Comparison of ENCODE assay signal across 21 cellular contexts in the genomic region with DNA sequence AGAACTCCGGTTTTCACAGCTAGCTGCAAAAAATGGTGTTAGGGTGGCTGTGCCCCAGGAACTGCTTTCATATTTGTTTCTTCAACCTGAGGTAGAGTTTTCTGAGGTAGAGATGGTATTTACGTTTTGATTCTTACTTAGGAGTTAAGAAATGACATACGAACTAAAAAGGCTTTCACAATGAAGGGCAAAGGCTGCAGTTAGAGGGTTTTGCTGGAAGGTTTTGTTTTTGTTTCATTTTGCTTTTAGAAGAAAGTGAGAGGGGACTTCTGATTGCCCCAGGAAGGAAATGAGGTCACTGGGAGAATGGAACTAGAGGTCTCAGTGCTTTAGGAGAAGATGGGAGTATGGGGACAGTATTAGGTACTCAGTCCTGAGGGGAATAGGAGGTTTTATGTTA. TPM values are rescaled to one million over a fixed set of nuclear protein-coding genes. Genes with fewer than 3 reads are reported as not detected.
DNase-seq lines count a peak whose midpoint lies in the region; ATAC-seq and TF ChIP-seq lines count a peak whose summit lies in the region.
"Had no signal": no experiment of that assay in that cellular context is flagged by ENCODE, and none has a peak within 500 bp of the region (broad histone marks: within the 10 kb centered on the region; RNA-seq: fewer than 3 reads in every experiment).

No MANE protein-coding gene starts in this region.

- no peaks in the 10 kb centered on the region for H3K4me1 ChIP-seq in cardiac muscle cell (ENCODE audit: low read depth)
- 0 out of 2 replicates have a peak, but pooled peaks cover 5% of the 10 kb centered on the region for H3K4me1 ChIP-seq in HUES64 (ENCODE audit: insufficient read depth, low read length)
- peaks cover 5 to 6% of the 10 kb centered on the region in 2 experiments for H3K4me1 ChIP-seq in trophoblast cell (ENCODE audit: control insufficient read depth in 1 of 2, insufficient read depth in 2 of 2, low read length in 2 of 2)
- H3K4me1 ChIP-seq: SJSA1 had no signal

- peaks cover 9% of the 10 kb centered on the region for H3K4me1 Mint-ChIP-seq in activated naive CD8-positive, alpha-beta T cell treated with anti-CD3 and anti-CD28 coated beads for 36 hours
- H3K4me1 Mint-ChIP-seq: mesothelial cell of epicardium had no signal

- H3K27ac Mint-ChIP-seq in activated naive CD8-positive, alpha-beta T cell treated with anti-CD3 and anti-CD28 coated beads for 36 hours: peak overlapping the region; percentile 18

- H2BK5ac ChIP-seq in trophoblast cell (ENCODE audit: low read depth, low read length, poor library complexity): no peak overlapping the region

- H3K36me3 ChIP-seq in cardiac muscle cell (peaks cover 34% of the 10 kb centered on the region), HUES64 (ENCODE audit: insufficient read depth, low read length) (peaks cover 57% of the 10 kb centered on the region), trophoblast cell (ENCODE audit: control insufficient read depth in 1 of 2, insufficient read depth in 2 of 2, low read length in 2 of 2) (peaks cover 10 to 20% of the 10 kb centered on the region in 2 experiments)

- WGBS in HUES64: 93% methylated on average over 3 of the region's 3 CpGs
- no CpG with 5 or more reads among the region's 3 CpGs for WGBS in trophoblast cell (ENCODE audit: extremely low coverage, insufficient coverage, insufficient read length)

- H3K27me3 Mint-ChIP-seq in activated naive CD8-positive, alpha-beta T cell treated with anti-CD3 and anti-CD28 coated beads for 36 hours: no peaks in the 10 kb centered on the region

- H4K91ac ChIP-seq in trophoblast cell (ENCODE audit: low read depth, low read length): no peak overlapping the region

- DNase-seq in cardiac muscle cell (ENCODE audit: low read depth in 1 of 2, low spot score in 1 of 2) (no peak), left ventricle myocardium superior (no peak), trophoblast cell (no peak), NCI-H526 (lab: John Stamatoyannopoulos, UW) (no peak), cortex of kidney (lab: John Stamatoyannopoulos, UW) (no peak), CD1c-positive myeloid dendritic cell (ENCODE audit: extremely low spot score) (no peak)
- no peak for DNase-seq in activated naive CD8-positive, alpha-beta T cell treated with anti-CD3 and anti-CD28 coated beads for 36 hours
- DNase-seq: DMS79 treated with DMSO at 0.1 percent for 48 hours, GM23248, heart right ventricle, kidney, MV-4-11, NCI-H2029, NCI-H524 treated with DMSO at 0.1 percent for 48 hours, PC-3, right cardiac atrium had no signal

- no peaks in the 10 kb centered on the region for H3K9me3 ChIP-seq in cardiac muscle cell (ENCODE audit: low read depth)
- H3K9me3 ChIP-seq in HUES64 (ENCODE audit: insufficient read depth, low read depth, low read length): no peaks in the 10 kb centered on the region
- peaks cover 1% of the 10 kb centered on the region for H3K9me3 ChIP-seq in trophoblast cell (ENCODE audit: insufficient read depth, low read depth, low read length)
- H3K9me3 ChIP-seq: heart right ventricle, neutrophil had no signal

- H3K27me3 ChIP-seq in cardiac muscle cell: no peaks in the 10 kb centered on the region
- H3K27me3 ChIP-seq in HUES64 (ENCODE audit: insufficient read depth, low read length): no peaks in the 10 kb centered on the region
- no peaks in the 10 kb centered on the region for H3K27me3 ChIP-seq in trophoblast cell (ENCODE audit: insufficient read depth, low read length)
- H3K27me3 ChIP-seq: heart right ventricle, neutrophil, SJSA1 had no signal

- no peaks in the 10 kb centered on the region for H3K79me2 ChIP-seq in trophoblast cell (ENCODE audit: control insufficient read depth, insufficient read depth, low read length, poor library complexity)

- H2BK120ac ChIP-seq in trophoblast cell (ENCODE audit: insufficient read depth, low read length, poor library complexity): no peak overlapping the region

- H2AK5ac ChIP-seq in trophoblast cell (ENCODE audit: low read length): no peak overlapping the region

- no peak overlapping the region for H3K18ac ChIP-seq in trophoblast cell (ENCODE audit: low read length)

- H3K4me2 ChIP-seq in trophoblast cell (ENCODE audit: low read length): no peak overlapping the region

- no peak for ATAC-seq in left ventricle myocardium superior
- ATAC-seq: heart right ventricle, PC-3, right cardiac atrium had no signal

- intact Hi-C loops in left ventricle myocardium superior (cut with micrococcal nuclease): no loop called here

- no peak overlapping the region for H3K4ac ChIP-seq in trophoblast cell (ENCODE audit: low read depth, low read length)

- no peak overlapping the region for H4K12ac ChIP-seq in trophoblast cell (ENCODE audit: low read depth, low read length)

- no peak overlapping the region for H3K23ac ChIP-seq in trophoblast cell (ENCODE audit: low read length)

- H3K9ac ChIP-seq in HUES64 (ENCODE audit: low read depth, low read length): no peak overlapping the region
- H3K9ac ChIP-seq in trophoblast cell (ENCODE audit: low read length): no peak overlapping the region
- H3K9ac ChIP-seq: GM23248 had no signal

- peak overlapping the region; percentile 28 for H4K8ac ChIP-seq in trophoblast cell (ENCODE audit: low read depth, low read length)

- H3K36me3 Mint-ChIP-seq in activated naive CD8-positive, alpha-beta T cell treated with anti-CD3 and anti-CD28 coated beads for 36 hours: peaks cover 59% of the 10 kb centered on the region

- H3K4me3 Mint-ChIP-seq in activated naive CD8-positive, alpha-beta T cell treated with anti-CD3 and anti-CD28 coated beads for 36 hours: no peak overlapping the region
- H3K4me3 Mint-ChIP-seq: mesothelial cell of epicardium had no signal

- no peak overlapping the region for H3K4me3 ChIP-seq in cardiac muscle cell
- no peak overlapping the region for H3K4me3 ChIP-seq in HUES64 (ENCODE audit: low read length)
- H3K4me3 ChIP-seq in trophoblast cell (ENCODE audit: low read depth, low read length): no peak overlapping the region
- H3K4me3 ChIP-seq: GM23248, heart right ventricle, SJSA1 had no signal

- no peaks in the 10 kb centered on the region for H3K79me1 ChIP-seq in trophoblast cell (ENCODE audit: low read length)

- no peak overlapping the region for H2AFZ ChIP-seq in trophoblast cell (ENCODE audit: insufficient read depth, low read length, poor library complexity)
- H2AFZ ChIP-seq: GM23248 had no signal

- no peak overlapping the region for H2BK12ac ChIP-seq in trophoblast cell (ENCODE audit: low read length)

- no peak for TF ChIP-seq CTCF in cardiac muscle cell (IDR thresholded peaks at IDR 0.05; ENCODE audit: low read depth, low read length)

- H3K14ac ChIP-seq in trophoblast cell (ENCODE audit: low read length): no peak overlapping the region

- H3K27ac ChIP-seq in cardiac muscle cell (peak overlapping the region; percentile 40), HUES64 (ENCODE audit: low read depth, low read length) (peak overlapping the region; percentile 31; the same call in 1 of the 2 replicates), trophoblast cell (ENCODE audit: low read depth, low read length) (no peak overlapping the region)
- H3K27ac ChIP-seq: epithelial cell of prostate, GM23248, neutrophil, SJSA1 had no signal

- H3K9me3 Mint-ChIP-seq in activated naive CD8-positive, alpha-beta T cell treated with anti-CD3 and anti-CD28 coated beads for 36 hours: no peaks in the 10 kb centered on the region
- H3K9me3 Mint-ChIP-seq: mesothelial cell of epicardium had no signal

RNA-seq across cellular contexts. Expression of a gene that starts 15.5 kb away (rescaled TPM):
- total RNA-seq in cardiac muscle cell: 24.2 and 27.7 TPM in 2 replicates
- 28.6 and 42.3 TPM in 2 replicates for polyA plus RNA-seq in cardiac muscle cell
- total RNA-seq in left ventricle myocardium superior: 1.4 TPM
- polyA plus RNA-seq in HUES64 (2013, experiment 1 of 2): 70.6 TPM
- polyA plus RNA-seq in HUES64 (2013, experiment 2 of 2): 73.0 TPM
- 10 to 100 TPM; 79.3 to 79.4 TPM for total RNA-seq in activated naive CD8-positive, alpha-beta T cell treated with anti-CD3 and anti-CD28 coated beads for 36 hours
- polyA plus RNA-seq in trophoblast cell (2013): 17.0 and 18.3 TPM in 2 replicates

Comparison
In these comparisons a context has a peak if more than half of its experiments do, and no peak if none do; other contexts are left out.
1. RNA of a gene that starts 15.5 kb away (total RNA-seq): 79.3 to 79.4 TPM in activated naive CD8-positive, alpha-beta T cell treated with anti-CD3 and anti-CD28 coated beads for 36 hours and 24.2 to 27.7 TPM in cardiac muscle cell; 1.4 TPM in left ventricle myocardium superior (single experiment); every median in the first group is over 10 times any median in the second.